Comparison of ENCODE assay signal across 14 cellular contexts in genomic region chr14:24092110-24092959, GRCh38. TPM values are rescaled to one million over a fixed set of nuclear protein-coding genes. Genes with fewer than 3 reads are reported as not detected.
A peak's percentile ranks its signal among the peaks of the same experiment; 100 is the strongest.
DNase-seq lines count a peak whose midpoint lies in the region; ATAC-seq, FAIRE-seq and TF ChIP-seq lines count a peak whose summit lies in the region.
"Had no signal": no experiment of that assay in that cellular context is flagged by ENCODE, and none has a peak within 500 bp of the region (broad histone marks: within the 10 kb centered on the region; RNA-seq: fewer than 3 reads in every experiment).

No MANE protein-coding gene starts in this region.

- H3K9me3 ChIP-seq in HepG2 (ENCODE audit: low read length) (no peaks in the 10 kb centered on the region), right lobe of liver (no peaks in the 10 kb centered on the region), ascending aorta (no peaks in the 10 kb centered on the region)

- TF ChIP-seq EP300 in HepG2 (IDR thresholded peaks at IDR 0.05; ENCODE audit: low read depth in 2 of 2, low read length in 2 of 2): no peak
- no peak for TF ChIP-seq EP300 in HepG2 (CRISPR knock-in tag; IDR thresholded peaks at IDR 0.05; ENCODE audit: borderline replicate concordance)

- H3K36me3 ChIP-seq in HepG2 (replicated peaks in 1 of 2; ENCODE audit: control insufficient read depth in 1 of 2, insufficient read depth in 2 of 2, low read length in 2 of 2): peaks cover 7 to 8% of the 10 kb centered on the region in 2 experiments
- H3K36me3 ChIP-seq in right lobe of liver: peaks cover 0 to 11% (median 0%) of the 10 kb centered on the region in 4 donors
- no peaks in the 10 kb centered on the region for H3K36me3 ChIP-seq in ascending aorta

- BruUV-seq in HepG2 (replicated peaks; lab: Mats Ljungman, UMichigan): no TSS peak

- ATAC-seq in HepG2: no peak
- ATAC-seq in right lobe of liver: no peak
- no peak for ATAC-seq in HG03460 (IDR thresholded peaks at IDR 0.05; ENCODE audit: unreplicated experiment)

- CTCF ChIA-PET in HepG2 (lab: Yijun Ruan, JAX; ENCODE audit: low intra/inter-chr PET ratio, low total read pairs): interaction anchor here (0.6 to 4.2 kb wide), 6 partner anchors 14 to 78 kb away, joined by 3 to 109 read pairs (median 23); no protein-coding TSS in a partner anchor

- no peak for DNase-seq in HepG2 (ENCODE audit: low spot score)
- DNase-seq in right lobe of liver: no peak
- no peak for DNase-seq in ascending aorta (ENCODE audit: low spot score in 2 of 2)
- peak; percentile 7 for DNase-seq in myocyte (ENCODE audit: low read depth)
- no peak for DNase-seq in AG08395 (ENCODE audit: low spot score)
- no peak for DNase-seq in stimulated activated CD4-positive, alpha-beta T cell treated with anti-CD3 and anti-CD28 coated beads, Interleukin-4, amount 100 ng/mL, for 24 hours
- DNase-seq in LoVo (ENCODE audit: low spot score): no peak
- DNase-seq: NCI-H1417; NCI-H774; stimulated activated CD4-positive, alpha-beta T cell treated with anti-CD3 and anti-CD28 coated beads, Interleukin-12 subunit alpha, Interleukin-12 subunit beta, amount 100 ng/mL, for 4 hours had no signal

- in situ Hi-C loops in HepG2 (cut with HindIII; ENCODE audit: extremely low pct_ligation_motif_present, low pct_unique_long_range_greater_than_20kb): loop anchor here (5.0 kb wide), 2 partner anchors 35 to 80 kb away; no protein-coding TSS in a partner anchor

- WGBS in HepG2 (ENCODE audit: low lambda C conversion rate): 95% methylated on average over 3 of the region's 3 CpGs
- 70% methylated on average over 3 of the region's 3 CpGs for WGBS in right lobe of liver (ENCODE audit: insufficient coverage, low coverage, low lambda C conversion rate, missing lambda C conversion rate)

- H3K4me1 ChIP-seq in HepG2 (ENCODE audit: insufficient read depth, low read length) (peaks cover 67% of the 10 kb centered on the region), right lobe of liver (peaks cover 0 to 39% (median 17%) of the 10 kb centered on the region in 4 donors), ascending aorta (peaks cover 0 to 11% of the 10 kb centered on the region in 2 donors)

- POLR2A ChIA-PET in HepG2 (lab: Yijun Ruan, JAX): interaction anchor here (1.0 to 14.4 kb wide), 19 partner anchors 11 to 1086 kb away, joined by 3 to 627 read pairs (median 68); partner anchors contain the start of genes CARMIL3, CHMP4A, CIDEB and CPNE6

- intact Hi-C loops in HepG2 (cut with micrococcal nuclease; ENCODE audit: unreplicated experiment) (loop anchor here (5.0 kb wide), 2 partner anchors 110 to 480 kb away; no protein-coding TSS in a partner anchor), right lobe of liver (cut with DNase I) (loop anchor here (5.0 to 10.0 kb wide), 2 partner anchors 35 to 62 kb away; no protein-coding TSS in a partner anchor), ascending aorta (cut with DNase I) (loop anchor here (5.0 kb wide), 1 partner anchor 535 kb away; the partner anchor contains the start of gene THTPA)

- TF ChIP-seq POLR2A in HepG2 (IDR thresholded peaks at IDR 0.05; ENCODE audit: insufficient read depth in 1 of 2, low read depth in 2 of 2, low read length in 2 of 2) (0 out of 4 replicates have a peak, but pooled peaks of 1 of the 2 experiments have one; percentile 4), right lobe of liver (IDR thresholded peaks at IDR 0.05) (no peak)

- H3K79me2 ChIP-seq in HepG2 (ENCODE audit: insufficient read depth, low read length): peaks cover 26% of the 10 kb centered on the region

- H2AFZ ChIP-seq in HepG2 (ENCODE audit: low read length): no peak overlapping the region

- no peak for TF ChIP-seq RAD21 in HepG2 (CRISPR knock-in tag; IDR thresholded peaks at IDR 0.05)

- 0 out of 2 replicates have a peak, but pooled peaks cover 4% of the 10 kb centered on the region for H4K20me1 ChIP-seq in HepG2 (ENCODE audit: insufficient read depth, low read length)

- no peak for FAIRE-seq in HepG2 (lab: Jason Lieb, UNC)

- H3K27me3 ChIP-seq in HepG2 (ENCODE audit: control insufficient read depth in 1 of 2, insufficient read depth in 2 of 2, low read length in 2 of 2) (peaks cover 0 to 6% of the 10 kb centered on the region in 2 experiments; a peak in 1 of 5 replicates), right lobe of liver (no peaks in the 10 kb centered on the region), ascending aorta (no peaks in the 10 kb centered on the region)

- peak; percentile 40 for TF ChIP-seq CTCF in HepG2 (CRISPR knock-in tag; IDR thresholded peaks at IDR 0.05)
- no peak for TF ChIP-seq CTCF in right lobe of liver (IDR thresholded peaks at IDR 0.05)
- no peak for TF ChIP-seq CTCF in ascending aorta (IDR thresholded peaks at IDR 0.05)

- H3K4me3 ChIP-seq in HepG2 (replicated peaks in 1 of 3; ENCODE audit: insufficient read depth in 1 of 3, low read depth in 2 of 3, low read length in 3 of 3): no peak overlapping the region
- H3K4me3 ChIP-seq in right lobe of liver: no peak overlapping the region
- no peak overlapping the region for H3K4me3 ChIP-seq in ascending aorta

- H3K9ac ChIP-seq in HepG2 (ENCODE audit: insufficient read depth, low read depth, low read length): no peak overlapping the region

- no peak overlapping the region for H3K4me2 ChIP-seq in HepG2 (ENCODE audit: low read depth, low read length)

- no peak overlapping the region for H3K27ac ChIP-seq in HepG2 (ENCODE audit: extremely low read length, insufficient read depth, low read length)
- peak overlapping the region in 1 of 3 donors; percentile 97 for H3K27ac ChIP-seq in right lobe of liver
- peak overlapping the region; percentile 92 to 95 for H3K27ac ChIP-seq in ascending aorta

RNA-seq across cellular contexts. Expression of gene PCK2, which starts 1.8 kb away (rescaled TPM):
- 118 and 129 TPM in 2 replicates for total RNA-seq in HepG2 (2016; rRNA removed; fragmentation: Illumina TruSeq; extraction: Trizol)
- 29.7 and 32.7 TPM in 2 replicates for total RNA-seq in HepG2 (2016; cell fraction: cytosol; rRNA removed; fragmentation: Illumina TruSeq; extraction: Trizol; ENCODE audit: low read depth)
- 112 and 129 TPM in 2 replicates for total RNA-seq in HepG2 (2016; cell fraction: insoluble cytoplasmic fraction; rRNA removed; fragmentation: Illumina TruSeq; extraction: Trizol)
- total RNA-seq in HepG2 (2016; cell fraction: membrane; rRNA removed; fragmentation: Illumina TruSeq; extraction: Trizol): 38.2 and 39.1 TPM in 2 replicates
- 96.7 and 121 TPM in 2 replicates for total RNA-seq in HepG2 (2016; cell fraction: nucleus; rRNA removed; fragmentation: Illumina TruSeq; extraction: Trizol)
- polyA plus RNA-seq in HepG2 (2011; rRNA removed): 272 and 316 TPM in 2 replicates
- polyA plus RNA-seq in HepG2 (2011; cell fraction: cytosol; rRNA removed): 238 and 309 TPM in 2 replicates
- polyA plus RNA-seq in HepG2 (2011; cell fraction: nucleus; rRNA removed): 309 TPM in 2 replicates
- polyA plus RNA-seq in HepG2 (2012): 216 and 286 TPM in 2 replicates
- 19.2 and 20.8 TPM in 2 replicates for polyA plus RNA-seq in HepG2 (2016; cell fraction: cytosol; fragmentation: Illumina TruSeq; extraction: Trizol; ENCODE audit: low read depth)
- polyA plus RNA-seq in HepG2 (2016; cell fraction: insoluble cytoplasmic fraction; fragmentation: Illumina TruSeq; extraction: Trizol; ENCODE audit: low read depth): 122 and 140 TPM in 2 replicates
- 27.1 and 31.0 TPM in 2 replicates for polyA plus RNA-seq in HepG2 (2016; cell fraction: membrane; fragmentation: Illumina TruSeq; extraction: Trizol; ENCODE audit: low read depth)
- polyA plus RNA-seq in HepG2 (2016; cell fraction: nucleus; fragmentation: Illumina TruSeq; extraction: Trizol; ENCODE audit: insufficient read depth, low read depth): 172 and 175 TPM in 2 replicates
- 87.1 and 691 TPM in 2 replicates for polyA minus RNA-seq in HepG2 (2011; rRNA and poly(A)+ RNA removed; ENCODE audit: low replicate concordance)
- 204 and 209 TPM in 2 replicates for polyA minus RNA-seq in HepG2 (2011; cell fraction: cytosol; rRNA and poly(A)+ RNA removed)
- 128 and 158 TPM in 2 replicates for polyA minus RNA-seq in HepG2 (2011; cell fraction: nucleus; rRNA and poly(A)+ RNA removed)
- total RNA-seq in right lobe of liver: 100 to 1,000 TPM; 124 to 615 (median 240) TPM
- total RNA-seq in ascending aorta: 26.1 TPM
- total RNA-seq in myocyte: 8.2 and 8.7 TPM in 2 replicates
- 76.6 TPM for polyA plus RNA-seq in myocyte (2012)

RNA-seq across cellular contexts. Expression of gene CPNE6, which starts 21.0 kb away (rescaled TPM):
- total RNA-seq in HepG2 (2016; rRNA removed; fragmentation: Illumina TruSeq; extraction: Trizol) (not detected in 2 replicates), right lobe of liver (under 1 TPM in 4 of 6 experiments, not detected in 2; 0.09 to 0.40 (median 0.18) TPM), ascending aorta (not detected), myocyte (not detected in 2 replicates)
- total RNA-seq in HepG2 (2016; cell fraction: cytosol; rRNA removed; fragmentation: Illumina TruSeq; extraction: Trizol; ENCODE audit: low read depth): not detected in 2 replicates
- total RNA-seq in HepG2 (2016; cell fraction: insoluble cytoplasmic fraction; rRNA removed; fragmentation: Illumina TruSeq; extraction: Trizol): not detected in 2 replicates
- not detected in 2 replicates for total RNA-seq in HepG2 (2016; cell fraction: membrane; rRNA removed; fragmentation: Illumina TruSeq; extraction: Trizol)
- total RNA-seq in HepG2 (2016; cell fraction: nucleus; rRNA removed; fragmentation: Illumina TruSeq; extraction: Trizol): not detected in 2 replicates
- 0.03 TPM in 1 of 2 replicates, not detected in the other for polyA plus RNA-seq in HepG2 (2011; rRNA removed)
- not detected in 2 replicates for polyA plus RNA-seq in HepG2 (2011; cell fraction: cytosol; rRNA removed)
- 0.06 and 0.16 TPM in 2 replicates for polyA plus RNA-seq in HepG2 (2011; cell fraction: nucleus; rRNA removed)
- 0.05 TPM in 1 of 2 replicates, not detected in the other for polyA plus RNA-seq in HepG2 (2012)
- polyA plus RNA-seq in HepG2 (2016; cell fraction: cytosol; fragmentation: Illumina TruSeq; extraction: Trizol; ENCODE audit: low read depth): not detected in 2 replicates
- polyA plus RNA-seq in HepG2 (2016; cell fraction: insoluble cytoplasmic fraction; fragmentation: Illumina TruSeq; extraction: Trizol; ENCODE audit: low read depth): not detected in 2 replicates
- polyA plus RNA-seq in HepG2 (2016; cell fraction: membrane; fragmentation: Illumina TruSeq; extraction: Trizol; ENCODE audit: low read depth): not detected in 2 replicates
- polyA plus RNA-seq in HepG2 (2016; cell fraction: nucleus; fragmentation: Illumina TruSeq; extraction: Trizol; ENCODE audit: insufficient read depth, low read depth): not detected in 2 replicates
- polyA minus RNA-seq in HepG2 (2011; rRNA and poly(A)+ RNA removed; ENCODE audit: low replicate concordance): 0.16 TPM in 1 of 2 replicates, not detected in the other
- polyA minus RNA-seq in HepG2 (2011; cell fraction: cytosol; rRNA and poly(A)+ RNA removed): not detected in 2 replicates
- polyA minus RNA-seq in HepG2 (2011; cell fraction: nucleus; rRNA and poly(A)+ RNA removed): not detected in 2 replicates
- 0.04 TPM for polyA plus RNA-seq in myocyte (2012)
- total RNA-seq: dermis microvascular lymphatic vessel endothelial cell; mononuclear cell; T-helper 2 cell treated with Interferon-gamma antibody and Interleukin-4, amounts not matched to agents 100 ng/mL and 5 ng/mL, for 36 hours had no signal

RNA-seq across cellular contexts. Expression of gene DCAF11, which starts 22.2 kb away (rescaled TPM):
- total RNA-seq in HepG2 (2016; rRNA removed; fragmentation: Illumina TruSeq; extraction: Trizol) (257 and 342 TPM in 2 replicates), right lobe of liver (100 to 1,000 TPM in 3 of 6 experiments, 10 to 100 TPM in 3; 65.9 to 180 (median 103) TPM), ascending aorta (52.3 TPM), myocyte (94.6 and 112 TPM in 2 replicates)
- total RNA-seq in HepG2 (2016; cell fraction: cytosol; rRNA removed; fragmentation: Illumina TruSeq; extraction: Trizol; ENCODE audit: low read depth): 34.1 and 39.6 TPM in 2 replicates
- 258 and 327 TPM in 2 replicates for total RNA-seq in HepG2 (2016; cell fraction: insoluble cytoplasmic fraction; rRNA removed; fragmentation: Illumina TruSeq; extraction: Trizol)
- 160 and 166 TPM in 2 replicates for total RNA-seq in HepG2 (2016; cell fraction: membrane; rRNA removed; fragmentation: Illumina TruSeq; extraction: Trizol)
- total RNA-seq in HepG2 (2016; cell fraction: nucleus; rRNA removed; fragmentation: Illumina TruSeq; extraction: Trizol): 174 and 191 TPM in 2 replicates
- 150 and 176 TPM in 2 replicates for polyA plus RNA-seq in HepG2 (2011; rRNA removed)
- polyA plus RNA-seq in HepG2 (2011; cell fraction: cytosol; rRNA removed): 134 and 153 TPM in 2 replicates
- polyA plus RNA-seq in HepG2 (2011; cell fraction: nucleus; rRNA removed): 221 and 233 TPM in 2 replicates
- 123 and 142 TPM in 2 replicates for polyA plus RNA-seq in HepG2 (2012)
- polyA plus RNA-seq in HepG2 (2016; cell fraction: cytosol; fragmentation: Illumina TruSeq; extraction: Trizol; ENCODE audit: low read depth): 37.7 and 39.7 TPM in 2 replicates
- 251 and 268 TPM in 2 replicates for polyA plus RNA-seq in HepG2 (2016; cell fraction: insoluble cytoplasmic fraction; fragmentation: Illumina TruSeq; extraction: Trizol; ENCODE audit: low read depth)
- 114 and 116 TPM in 2 replicates for polyA plus RNA-seq in HepG2 (2016; cell fraction: membrane; fragmentation: Illumina TruSeq; extraction: Trizol; ENCODE audit: low read depth)
- 253 and 275 TPM in 2 replicates for polyA plus RNA-seq in HepG2 (2016; cell fraction: nucleus; fragmentation: Illumina TruSeq; extraction: Trizol; ENCODE audit: insufficient read depth, low read depth)
- 74.6 and 273 TPM in 2 replicates for polyA minus RNA-seq in HepG2 (2011; rRNA and poly(A)+ RNA removed; ENCODE audit: low replicate concordance)
- 98.7 and 103 TPM in 2 replicates for polyA minus RNA-seq in HepG2 (2011; cell fraction: cytosol; rRNA and poly(A)+ RNA removed)
- 146 and 181 TPM in 2 replicates for polyA minus RNA-seq in HepG2 (2011; cell fraction: nucleus; rRNA and poly(A)+ RNA removed)
- polyA plus RNA-seq in myocyte (2012): 54.3 TPM

RNA-seq across cellular contexts. Expression of gene NRL, which starts 22.4 kb away (rescaled TPM):
- total RNA-seq in HepG2 (2016; rRNA removed; fragmentation: Illumina TruSeq; extraction: Trizol) (4.7 and 5.2 TPM in 2 replicates), right lobe of liver (1 to 10 TPM; 1.4 to 2.9 (median 2.1) TPM), ascending aorta (not detected), myocyte (4.3 and 4.5 TPM in 2 replicates)
- total RNA-seq in HepG2 (2016; cell fraction: cytosol; rRNA removed; fragmentation: Illumina TruSeq; extraction: Trizol; ENCODE audit: low read depth): 6.6 and 7.1 TPM in 2 replicates
- total RNA-seq in HepG2 (2016; cell fraction: insoluble cytoplasmic fraction; rRNA removed; fragmentation: Illumina TruSeq; extraction: Trizol): 4.7 and 5.6 TPM in 2 replicates
- total RNA-seq in HepG2 (2016; cell fraction: membrane; rRNA removed; fragmentation: Illumina TruSeq; extraction: Trizol): 9.2 and 10.6 TPM in 2 replicates
- total RNA-seq in HepG2 (2016; cell fraction: nucleus; rRNA removed; fragmentation: Illumina TruSeq; extraction: Trizol): 3.4 and 5.1 TPM in 2 replicates
- polyA plus RNA-seq in HepG2 (2011; rRNA removed): 2.5 and 3.4 TPM in 2 replicates
- 2.9 and 5.2 TPM in 2 replicates for polyA plus RNA-seq in HepG2 (2011; cell fraction: cytosol; rRNA removed)
- polyA plus RNA-seq in HepG2 (2011; cell fraction: nucleus; rRNA removed): 3.5 and 3.9 TPM in 2 replicates
- 2.2 and 2.5 TPM in 2 replicates for polyA plus RNA-seq in HepG2 (2012)
- 3.4 and 5.1 TPM in 2 replicates for polyA plus RNA-seq in HepG2 (2016; cell fraction: cytosol; fragmentation: Illumina TruSeq; extraction: Trizol; ENCODE audit: low read depth)
- polyA plus RNA-seq in HepG2 (2016; cell fraction: insoluble cytoplasmic fraction; fragmentation: Illumina TruSeq; extraction: Trizol; ENCODE audit: low read depth): 4.5 and 4.7 TPM in 2 replicates
- 6.1 and 7.7 TPM in 2 replicates for polyA plus RNA-seq in HepG2 (2016; cell fraction: membrane; fragmentation: Illumina TruSeq; extraction: Trizol; ENCODE audit: low read depth)
- 3.5 and 4.8 TPM in 2 replicates for polyA plus RNA-seq in HepG2 (2016; cell fraction: nucleus; fragmentation: Illumina TruSeq; extraction: Trizol; ENCODE audit: insufficient read depth, low read depth)
- 0.58 and 9.0 TPM in 2 replicates for polyA minus RNA-seq in HepG2 (2011; rRNA and poly(A)+ RNA removed; ENCODE audit: low replicate concordance)
- polyA minus RNA-seq in HepG2 (2011; cell fraction: cytosol; rRNA and poly(A)+ RNA removed): 3.0 and 3.9 TPM in 2 replicates
- 6.1 and 6.6 TPM in 2 replicates for polyA minus RNA-seq in HepG2 (2011; cell fraction: nucleus; rRNA and poly(A)+ RNA removed)
- 1.1 TPM for polyA plus RNA-seq in myocyte (2012)

RNA-seq across cellular contexts. Expression of gene FITM1, which starts 38.1 kb away (rescaled TPM):
- 3.1 and 5.8 TPM in 2 replicates for total RNA-seq in HepG2 (2016; rRNA removed; fragmentation: Illumina TruSeq; extraction: Trizol)
- total RNA-seq in HepG2 (2016; cell fraction: cytosol; rRNA removed; fragmentation: Illumina TruSeq; extraction: Trizol; ENCODE audit: low read depth): 2.1 and 4.3 TPM in 2 replicates
- total RNA-seq in HepG2 (2016; cell fraction: insoluble cytoplasmic fraction; rRNA removed; fragmentation: Illumina TruSeq; extraction: Trizol): 4.0 and 5.2 TPM in 2 replicates
- 2.2 and 3.3 TPM in 2 replicates for total RNA-seq in HepG2 (2016; cell fraction: membrane; rRNA removed; fragmentation: Illumina TruSeq; extraction: Trizol)
- total RNA-seq in HepG2 (2016; cell fraction: nucleus; rRNA removed; fragmentation: Illumina TruSeq; extraction: Trizol): 4.1 and 5.6 TPM in 2 replicates
- 2.7 and 3.6 TPM in 2 replicates for polyA plus RNA-seq in HepG2 (2011; rRNA removed)
- polyA plus RNA-seq in HepG2 (2011; cell fraction: cytosol; rRNA removed): 2.3 and 4.4 TPM in 2 replicates
- 11.8 and 15.0 TPM in 2 replicates for polyA plus RNA-seq in HepG2 (2011; cell fraction: nucleus; rRNA removed)
- polyA plus RNA-seq in HepG2 (2012): 2.5 and 2.7 TPM in 2 replicates
- polyA plus RNA-seq in HepG2 (2016; cell fraction: cytosol; fragmentation: Illumina TruSeq; extraction: Trizol; ENCODE audit: low read depth): 3.0 and 3.4 TPM in 2 replicates
- 2.7 and 3.0 TPM in 2 replicates for polyA plus RNA-seq in HepG2 (2016; cell fraction: insoluble cytoplasmic fraction; fragmentation: Illumina TruSeq; extraction: Trizol; ENCODE audit: low read depth)
- polyA plus RNA-seq in HepG2 (2016; cell fraction: membrane; fragmentation: Illumina TruSeq; extraction: Trizol; ENCODE audit: low read depth): 1.9 and 2.4 TPM in 2 replicates
- polyA plus RNA-seq in HepG2 (2016; cell fraction: nucleus; fragmentation: Illumina TruSeq; extraction: Trizol; ENCODE audit: insufficient read depth, low read depth): 6.4 and 7.9 TPM in 2 replicates
- 1.6 and 7.9 TPM in 2 replicates for polyA minus RNA-seq in HepG2 (2011; rRNA and poly(A)+ RNA removed; ENCODE audit: low replicate concordance)
- polyA minus RNA-seq in HepG2 (2011; cell fraction: cytosol; rRNA and poly(A)+ RNA removed): 2.1 TPM in 2 replicates
- polyA minus RNA-seq in HepG2 (2011; cell fraction: nucleus; rRNA and poly(A)+ RNA removed): 3.9 and 4.2 TPM in 2 replicates
- 10 to 100 TPM in 3 of 6 experiments, 1 to 10 TPM in 3; 1.5 to 32.5 (median 9.3) TPM for total RNA-seq in right lobe of liver
- total RNA-seq in ascending aorta: not detected
- total RNA-seq in myocyte: 144 and 180 TPM in 2 replicates
- polyA plus RNA-seq in myocyte (2012): 14.7 TPM
